In genomic region chr9:16236882-16237281, GRCh38 we compare ENCODE assay signal across 21 cellular contexts.
DNase-seq lines count a peak whose midpoint lies in the region; ATAC-seq, FAIRE-seq and TF ChIP-seq lines count a peak whose summit lies in the region.
"Had no signal": no experiment of that assay in that cellular context is flagged by ENCODE, and none has a peak within 500 bp of the region (broad histone marks: within the 10 kb centered on the region; RNA-seq: fewer than 3 reads in every experiment).

No MANE protein-coding gene starts in this region.

- H3K18ac ChIP-seq in IMR-90 (ENCODE audit: low read depth, low read length), result peak overlapping the region; percentile 53

- no peak overlapping the region for H2BK120ac ChIP-seq in IMR-90 (ENCODE audit: low read depth, low read length)

- peaks cover 12% of the 10 kb centered on the region for H3K9me1 ChIP-seq in IMR-90 (ENCODE audit: insufficient read depth, low read length)

- no peak overlapping the region for H2BK5ac ChIP-seq in IMR-90 (ENCODE audit: low read depth, low read length, poor library complexity, severe bottlenecking)

- H3K27me3 ChIP-seq in IMR-90 (ENCODE audit: control insufficient read depth, insufficient read depth, low read length) (peaks cover 3% of the 10 kb centered on the region; the same call in 1 of the 2 replicates), Karpas-422 (ENCODE audit: low read length) (no peaks in the 10 kb centered on the region)

- no peak overlapping the region; the same call in 1 of the 2 replicates for H3K14ac ChIP-seq in IMR-90 (replicated peaks; ENCODE audit: low read depth, low read length)

- H2AK5ac ChIP-seq in IMR-90 (ENCODE audit: low read depth, low read length), result no peak overlapping the region

- H3K23ac ChIP-seq in IMR-90 (ENCODE audit: low read depth, low read length), result no peak overlapping the region

- no peak for TF ChIP-seq CTCF in A549 (IDR thresholded peaks at IDR 0.05)
- TF ChIP-seq CTCF in IMR-90 (conservative IDR thresholded peaks at IDR 0.05; ENCODE audit: low read depth, low read length), result no peak
- TF ChIP-seq CTCF in fibroblast of the aortic adventitia (IDR thresholded peaks at IDR 0.05; ENCODE audit: insufficient read depth, low read length), result no peak

- H3K4me1 ChIP-seq in A549, result peaks cover 31% of the 10 kb centered on the region
- peaks cover 14% of the 10 kb centered on the region for H3K4me1 ChIP-seq in IMR-90 (ENCODE audit: control insufficient read depth, insufficient read depth, low read length)
- no peaks in the 10 kb centered on the region for H3K4me1 ChIP-seq in Karpas-422 (ENCODE audit: low read length)
- H3K4me1 ChIP-seq: parathyroid adenoma had no signal

- H3K4ac ChIP-seq in IMR-90 (ENCODE audit: low read depth, low read length), result no peak overlapping the region

- dilution Hi-C loops in IMR-90 (cut with HindIII; ENCODE audit: low sequenced_read_pairs, unreplicated experiment), result no loop called here

- DNase-seq in A549 (ENCODE audit: low read depth in 1 of 2, low spot score in 1 of 2), result no peak
- DNase-seq in IMR-90, result peak; percentile 43
- DNase-seq in fibroblast of the aortic adventitia (ENCODE audit: low read depth), result peak; percentile 72
- DNase-seq in non-pigmented ciliary epithelial cell (ENCODE audit: low read depth), result peak; percentile 18
- no peak for DNase-seq in HEK293T (ENCODE audit: extremely low spot score)
- DNase-seq in Karpas-422, result no peak
- no peak for DNase-seq in NCI-H2107 treated with DMSO at 0.1 percent for 48 hours (lab: John Stamatoyannopoulos, UW; ENCODE audit: unreplicated experiment)
- DNase-seq: activated CD4-positive, alpha-beta T cell treated with anti-CD3 and anti-CD28 coated beads for 4 hours; activated gamma-delta T cell; CD4-positive, alpha-beta memory T cell; cerebellar nuclear complex; DMS79; effector memory CD8-positive, alpha-beta T cell; foreskin melanocyte; GOT3; MM.1S; NCI-H1930 had no signal

- WGBS in A549 (ENCODE audit: missing lambda C conversion rate), result 92% methylated on average over 7 of the region's 7 CpGs
- WGBS in IMR-90 (ENCODE audit: extremely low coverage in 2 of 2, insufficient read length in 1 of 2), 2 experiments, result 65% methylated on average over 4 of the region's 7 CpGs; no CpG with 5 or more reads in 1 of the 2 experiments

- CTCF ChIA-PET in A549 (lab: Yijun Ruan, JAX), result no interaction called here
- CTCF ChIA-PET in IMR-90 (lab: Yijun Ruan, JAX), result no interaction called here
- CTCF ChIA-PET in HEK293T (lab: Yijun Ruan, JAX), result no interaction called here

- no peaks in the 10 kb centered on the region for H3K79me2 ChIP-seq in Karpas-422 (ENCODE audit: low read length)
- H3K79me2 ChIP-seq: parathyroid adenoma had no signal

- no TSS peak for BruUV-seq in IMR-90 (replicated peaks; lab: Mats Ljungman, UMichigan)

- no peak overlapping the region for H2BK20ac ChIP-seq in IMR-90 (ENCODE audit: low read depth, low read length)

- TF ChIP-seq POLR2A in A549 (IDR thresholded peaks at IDR 0.05; ENCODE audit: low read length) (no peak), IMR-90 (IDR thresholded peaks at IDR 0.05; ENCODE audit: low read depth, low read length) (no peak)

- TF ChIP-seq RAD21 in A549 (conservative IDR thresholded peaks at IDR 0.05 in 1 of 2, IDR thresholded peaks at IDR 0.05 in 1 of 2) (no peak), IMR-90 (IDR thresholded peaks at IDR 0.05; ENCODE audit: low read length) (no peak)

- H3K9me2 ChIP-seq in Karpas-422 (replicated peaks; ENCODE audit: insufficient read depth, low read length), result no peaks in the 10 kb centered on the region

- TF ChIP-seq EP300 in A549 (IDR thresholded peaks at IDR 0.05), result no peak

- H2AK9ac ChIP-seq in IMR-90 (replicated peaks; ENCODE audit: low read depth, low read length, poor library complexity), result no peak overlapping the region

- H4K5ac ChIP-seq in IMR-90 (ENCODE audit: low read depth, low read length), result peak overlapping the region; percentile 24; the same call in 1 of the 2 replicates

- H4K8ac ChIP-seq in IMR-90 (ENCODE audit: low read depth in 2 of 2, low read length in 2 of 2), result no peak overlapping the region

- no peak overlapping the region for H2BK15ac ChIP-seq in IMR-90 (ENCODE audit: low read depth, low read length)

- H3K9ac ChIP-seq in IMR-90 (ENCODE audit: low read depth, low read length) (no peak overlapping the region), Karpas-422 (ENCODE audit: low read length) (no peak overlapping the region)
- H3K9ac ChIP-seq: parathyroid adenoma had no signal

- H3K27ac ChIP-seq in A549, result peak overlapping the region; percentile 42 to 62; a peak in 5 of 6 replicates
- H3K27ac ChIP-seq in IMR-90 (ENCODE audit: insufficient read depth, low read length), result peak overlapping the region; percentile 22; the same call in 1 of the 2 replicates
- no peak overlapping the region for H3K27ac ChIP-seq in Karpas-422 (ENCODE audit: low read length)
- H3K27ac ChIP-seq: parathyroid adenoma, thoracic aorta had no signal

- peak overlapping the region; percentile 7 for H3K4me2 ChIP-seq in A549
- H3K4me2 ChIP-seq in IMR-90 (ENCODE audit: low read depth, low read length), result 0 out of 2 replicates have a peak overlapping the region, but pooled peaks have one; percentile 5
- no peak overlapping the region for H3K4me2 ChIP-seq in Karpas-422 (ENCODE audit: low read depth, low read length, poor library complexity, severe bottlenecking)

- no peak for FAIRE-seq in A549 (lab: Jason Lieb, UNC)
- FAIRE-seq: A204.1 had no signal

- H4K20me1 ChIP-seq in IMR-90 (ENCODE audit: insufficient read depth, low read length) (no peaks in the 10 kb centered on the region), Karpas-422 (ENCODE audit: insufficient read depth, low read depth, low read length) (no peaks in the 10 kb centered on the region)

- no peak overlapping the region for H4K91ac ChIP-seq in IMR-90 (ENCODE audit: insufficient read depth, low read depth, low read length)

- in situ Hi-C loops in IMR-90 (cut with MboI; ENCODE audit: low sequenced_read_pairs), result no loop called here

- H3K9me3 ChIP-seq in A549 (no peaks in the 10 kb centered on the region), IMR-90 (ENCODE audit: control insufficient read depth, insufficient read depth, low read length) (peaks cover 14% of the 10 kb centered on the region), Karpas-422 (ENCODE audit: low read length) (no peaks in the 10 kb centered on the region)
- H3K9me3 ChIP-seq: thoracic aorta had no signal

- no peak overlapping the region for H3K4me3 ChIP-seq in A549
- H3K4me3 ChIP-seq in IMR-90 (ENCODE audit: insufficient read depth, low read depth, low read length), result no peak overlapping the region
- H3K4me3 ChIP-seq in fibroblast of the aortic adventitia (ENCODE audit: low read depth, low read length), result no peak overlapping the region
- no peak overlapping the region for H3K4me3 ChIP-seq in Karpas-422 (ENCODE audit: low read length)
- H3K4me3 ChIP-seq: thoracic aorta had no signal

- no peak overlapping the region for H2AFZ ChIP-seq in IMR-90 (replicated peaks; ENCODE audit: low read length, poor library complexity)
- no peak overlapping the region for H2AFZ ChIP-seq in Karpas-422 (ENCODE audit: low read length)
- H2AFZ ChIP-seq: parathyroid adenoma had no signal

- H3K36me3 ChIP-seq in IMR-90 (ENCODE audit: control insufficient read depth, insufficient read depth, low read length) (no peaks in the 10 kb centered on the region), Karpas-422 (ENCODE audit: insufficient read depth, low read length) (no peaks in the 10 kb centered on the region)
- H3K36me3 ChIP-seq: thoracic aorta had no signal

- H3K56ac ChIP-seq in IMR-90 (ENCODE audit: extremely low read depth, insufficient read depth, low read length), result no peak overlapping the region

- POLR2A ChIA-PET in A549 (lab: Yijun Ruan, JAX) (no interaction called here), IMR-90 (lab: Charles Lee; ENCODE audit: unreplicated experiment) (no interaction called here), HEK293T (lab: Yijun Ruan, JAX) (no interaction called here)

- ATAC-seq in A549 (no peak), IMR-90 (ENCODE audit: low read depth) (no peak), GM19452 (IDR thresholded peaks at IDR 0.05; ENCODE audit: unreplicated experiment) (no peak)
- ATAC-seq: effector memory CD8-positive, alpha-beta T cell had no signal

- no peaks in the 10 kb centered on the region for H3K79me1 ChIP-seq in IMR-90 (ENCODE audit: low read depth in 1 of 2, low read length in 2 of 2)

- intact Hi-C loops in IMR-90 (cut with micrococcal nuclease), result no loop called here

TF ChIP-seq in A549, 52 proteins besides CTCF, POLR2A, EP300 and RAD21 (continues in another document):
- TF ChIP-seq TFCP2L1 (CRISPR knock-in tag; IDR thresholded peaks at IDR 0.05) (no peak), ZC3H11A (IDR thresholded peaks at IDR 0.05) (no peak), CBX8 (IDR thresholded peaks at IDR 0.05) (no peak)

TF ChIP-seq in IMR-90, 13 proteins besides CTCF, POLR2A, EP300 and RAD21:
- TF ChIP-seq MAFK (IDR thresholded peaks at IDR 0.05; ENCODE audit: low read depth, low read length) (no peak), RFX5 (IDR thresholded peaks at IDR 0.05; ENCODE audit: low read depth, low read length) (no peak)
TF ChIP-seq in IMR-90: peak in this region for 0.

TF ChIP-seq in HEK293T, 16 proteins besides CTCF, POLR2A, EP300 and RAD21:
- no peak for TF ChIP-seq FOXM1 (IDR thresholded peaks at IDR 0.05; ENCODE audit: borderline replicate concordance)
- TF ChIP-seq ELF4 (IDR thresholded peaks at IDR 0.05), result no peak
- no peak for TF ChIP-seq NFRKB (IDR thresholded peaks at IDR 0.05)
- no peak for TF ChIP-seq SP1 (IDR thresholded peaks at IDR 0.05)
- no peak for TF ChIP-seq PKNOX1 (IDR thresholded peaks at IDR 0.05)
- no peak for TF ChIP-seq FOXK2 (IDR thresholded peaks at IDR 0.05)
- TF ChIP-seq SUZ12 (IDR thresholded peaks at IDR 0.05), result no peak
- TF ChIP-seq ARNT (IDR thresholded peaks at IDR 0.05), result no peak
- TF ChIP-seq HDGF (IDR thresholded peaks at IDR 0.05; ENCODE audit: borderline replicate concordance), result no peak
- TF ChIP-seq TARDBP (IDR thresholded peaks at IDR 0.05), result no peak

Comparison
In these comparisons a context has a peak if more than half of its experiments do, and no peak if none do; other contexts are left out.
1. DNase-seq: peak in IMR-90 (single experiment), fibroblast of the aortic adventitia (single experiment) and non-pigmented ciliary epithelial cell (single experiment); none in A549 (0 of 2), HEK293T (single experiment), Karpas-422 (single experiment) and NCI-H2107 treated with DMSO at 0.1 percent for 48 hours (single experiment).